Comparison of ENCODE assay signal across 7 cellular contexts in genomic region chr19:45779231-45780145, GRCh38. TPM values are rescaled to one million over a fixed set of nuclear protein-coding genes. Genes with fewer than 3 reads are reported as not detected.
DNase-seq lines count a peak whose midpoint lies in the region; ATAC-seq and TF ChIP-seq lines count a peak whose summit lies in the region.

No MANE protein-coding gene starts in this region.

- TF ChIP-seq CTCF in nephron progenitor cell (IDR thresholded peaks at IDR 0.05) = peak; percentile 72

- H3K4me1 ChIP-seq in subcutaneous abdominal adipose tissue (ENCODE audit: control insufficient read depth in 5 of 5, insufficient read depth in 5 of 5, low read length in 5 of 5) = peaks cover 0 to 50% (median 45%) of the 10 kb centered on the region in 5 donors

- peaks cover 52% of the 10 kb centered on the region for H3K4me1 Mint-ChIP-seq in nephron progenitor cell

- peak overlapping the region in 3 of 5 donors; percentile 13 to 37 (median 34) for H3K4me3 ChIP-seq in subcutaneous abdominal adipose tissue (ENCODE audit: low read depth in 1 of 5, low read length in 5 of 5)

- H3K27me3 ChIP-seq in subcutaneous abdominal adipose tissue (ENCODE audit: control insufficient read depth in 5 of 5, insufficient read depth in 4 of 5, low read length in 5 of 5) = no peaks in the 10 kb centered on the region

- ATAC-seq in GM18907 (IDR thresholded peaks at IDR 0.05; ENCODE audit: unreplicated experiment) (peak; percentile 70), HG03139 (IDR thresholded peaks at IDR 0.05; ENCODE audit: unreplicated experiment) (peak; percentile 72), esophagus mucosa (peak; percentile 85)

- DNase-seq in NCI-H774 (lab: John Stamatoyannopoulos, UW) (peak; percentile 82), nephron progenitor cell (peak; percentile 99)
- peak; percentile 77 for DNase-seq in activated CD8-positive, alpha-beta memory T cell treated with anti-CD3 and anti-CD28 coated beads, Interleukin-2, amount 50 U/mL, for 4 hours

- H3K9me3 ChIP-seq in subcutaneous abdominal adipose tissue (ENCODE audit: control insufficient read depth in 5 of 5, low read length in 5 of 5) = no peaks in the 10 kb centered on the region

- H3K27ac Mint-ChIP-seq in nephron progenitor cell = no peak overlapping the region

- peaks cover 30% of the 10 kb centered on the region for H3K36me3 Mint-ChIP-seq in nephron progenitor cell (ENCODE audit: low read depth)

- H3K9ac ChIP-seq in subcutaneous abdominal adipose tissue (ENCODE audit: low read length in 5 of 5) = peak overlapping the region in 1 of 5 donors; percentile 41

- H3K4me3 Mint-ChIP-seq in nephron progenitor cell = peak overlapping the region; percentile 85

- H3K36me3 ChIP-seq in subcutaneous abdominal adipose tissue (ENCODE audit: control insufficient read depth in 5 of 5, insufficient read depth in 5 of 5, low read length in 5 of 5) = peaks cover 0 to 26% (median 21%) of the 10 kb centered on the region in 5 donors

- H3K9me3 Mint-ChIP-seq in nephron progenitor cell = no peaks in the 10 kb centered on the region

- peaks cover 3% of the 10 kb centered on the region for H3K27me3 Mint-ChIP-seq in nephron progenitor cell (ENCODE audit: low read depth, poor library complexity)

- H3K27ac ChIP-seq in subcutaneous abdominal adipose tissue (ENCODE audit: low read depth, low read length) = no peak overlapping the region

RNA-seq across cellular contexts. Expression of gene DMPK, which starts 2.8 kb away (rescaled TPM):
- total RNA-seq in esophagus mucosa = 15.5 TPM

RNA-seq across cellular contexts. Expression of gene SIX5, which starts 10.4 kb away (rescaled TPM):
- total RNA-seq in esophagus mucosa = 8.8 TPM

RNA-seq across cellular contexts. Expression of gene DMWD, which starts 13.2 kb away (rescaled TPM):
- total RNA-seq in esophagus mucosa = 17.4 TPM

RNA-seq across cellular contexts. Expression of gene RSPH6A, which starts 35.6 kb away (rescaled TPM):
- total RNA-seq in esophagus mucosa = 0.12 TPM

RNA-seq across cellular contexts. Expression of gene MEIOSIN, which starts 46.2 kb away (rescaled TPM):
- not detected for total RNA-seq in esophagus mucosa
